13 cellular contexts compared by ENCODE assay signal in genomic region chr11:118443590-118444218, GRCh38. TPM values are rescaled to one million over a fixed set of nuclear protein-coding genes. Genes with fewer than 3 reads are reported as not detected.
A peak's percentile ranks its signal among the peaks of the same experiment; 100 is the strongest.
DNase-seq lines count a peak whose midpoint lies in the region; ATAC-seq and TF ChIP-seq lines count a peak whose summit lies in the region.
"Had no signal": no experiment of that assay in that cellular context is flagged by ENCODE, and none has a peak within 500 bp of the region (broad histone marks: within the 10 kb centered on the region; RNA-seq: fewer than 3 reads in every experiment).

No MANE protein-coding gene starts in this region.

- H3K27me3 Mint-ChIP-seq in activated naive CD4-positive, alpha-beta T cell treated with anti-CD3 and anti-CD28 coated beads, Interleukin-2, amount 50 U/mL, for 24 hours: no peaks in the 10 kb centered on the region
- no peaks in the 10 kb centered on the region for H3K27me3 Mint-ChIP-seq in activated naive CD4-positive, alpha-beta T cell treated with anti-CD3 and anti-CD28 coated beads, Interleukin-2, amount 10 ng/mL, durations not matched to agents 7 days and 5 days
- no peaks in the 10 kb centered on the region for H3K27me3 Mint-ChIP-seq in activated naive CD8-positive, alpha-beta T cell treated with anti-CD3 and anti-CD28 coated beads for 36 hours

- H3K4me3 Mint-ChIP-seq in activated naive CD4-positive, alpha-beta T cell treated with anti-CD3 and anti-CD28 coated beads, Interleukin-2, amount 50 U/mL, for 24 hours: peak overlapping the region; percentile 52
- no peak overlapping the region for H3K4me3 Mint-ChIP-seq in activated naive CD4-positive, alpha-beta T cell treated with anti-CD3 and anti-CD28 coated beads, Interleukin-2, amount 10 ng/mL, durations not matched to agents 7 days and 5 days
- peak overlapping the region; percentile 18 for H3K4me3 Mint-ChIP-seq in activated naive CD8-positive, alpha-beta T cell treated with anti-CD3 and anti-CD28 coated beads for 36 hours

- H3K27me3 ChIP-seq in tibial artery: no peaks in the 10 kb centered on the region
- H3K27me3 ChIP-seq: foreskin keratinocyte had no signal

- no peak overlapping the region for H3K4me3 ChIP-seq in tibial artery
- H3K4me3 ChIP-seq: GM23248, prostate gland had no signal

- peak overlapping the region; percentile 60 for H3K27ac Mint-ChIP-seq in activated naive CD4-positive, alpha-beta T cell treated with anti-CD3 and anti-CD28 coated beads, Interleukin-2, amount 50 U/mL, for 24 hours
- no peak overlapping the region for H3K27ac Mint-ChIP-seq in activated naive CD4-positive, alpha-beta T cell treated with anti-CD3 and anti-CD28 coated beads, Interleukin-2, amount 10 ng/mL, durations not matched to agents 7 days and 5 days
- H3K27ac Mint-ChIP-seq in activated naive CD8-positive, alpha-beta T cell treated with anti-CD3 and anti-CD28 coated beads for 36 hours: peak overlapping the region; percentile 60

- no peaks in the 10 kb centered on the region for H3K9me3 ChIP-seq in tibial artery
- H3K9me3 ChIP-seq: prostate gland had no signal

- no peaks in the 10 kb centered on the region for H3K36me3 ChIP-seq in tibial artery
- H3K36me3 ChIP-seq: prostate gland had no signal

- peak; percentile 50 for ATAC-seq in HG02870 (IDR thresholded peaks at IDR 0.05; ENCODE audit: unreplicated experiment)
- ATAC-seq in HG03280 (IDR thresholded peaks at IDR 0.05; ENCODE audit: unreplicated experiment): no peak
- no peak for ATAC-seq in GM18873 (IDR thresholded peaks at IDR 0.05; ENCODE audit: low FRiP score, unreplicated experiment)
- ATAC-seq: foreskin keratinocyte had no signal

- H3K4me1 ChIP-seq in tibial artery: peaks cover 0 to 80% (median 56%) of the 10 kb centered on the region in 4 donors

- TF ChIP-seq CTCF in tibial artery (IDR thresholded peaks at IDR 0.05): no peak

- H3K36me3 Mint-ChIP-seq in activated naive CD4-positive, alpha-beta T cell treated with anti-CD3 and anti-CD28 coated beads, Interleukin-2, amount 50 U/mL, for 24 hours: peaks cover 13% of the 10 kb centered on the region
- peaks cover 57% of the 10 kb centered on the region for H3K36me3 Mint-ChIP-seq in activated naive CD4-positive, alpha-beta T cell treated with anti-CD3 and anti-CD28 coated beads, Interleukin-2, amount 10 ng/mL, durations not matched to agents 7 days and 5 days
- peaks cover 39% of the 10 kb centered on the region for H3K36me3 Mint-ChIP-seq in activated naive CD8-positive, alpha-beta T cell treated with anti-CD3 and anti-CD28 coated beads for 36 hours

- no peak overlapping the region for H3K27ac ChIP-seq in tibial artery
- H3K27ac ChIP-seq: foreskin keratinocyte, GM23248, prostate gland had no signal

- H3K9me3 Mint-ChIP-seq in activated naive CD4-positive, alpha-beta T cell treated with anti-CD3 and anti-CD28 coated beads, Interleukin-2, amount 50 U/mL, for 24 hours: no peaks in the 10 kb centered on the region
- H3K9me3 Mint-ChIP-seq in activated naive CD4-positive, alpha-beta T cell treated with anti-CD3 and anti-CD28 coated beads, Interleukin-2, amount 10 ng/mL, durations not matched to agents 7 days and 5 days: no peaks in the 10 kb centered on the region
- no peaks in the 10 kb centered on the region for H3K9me3 Mint-ChIP-seq in activated naive CD8-positive, alpha-beta T cell treated with anti-CD3 and anti-CD28 coated beads for 36 hours

- H3K4me1 Mint-ChIP-seq in activated naive CD4-positive, alpha-beta T cell treated with anti-CD3 and anti-CD28 coated beads, Interleukin-2, amount 50 U/mL, for 24 hours: peaks cover 97% of the 10 kb centered on the region
- peaks cover 88% of the 10 kb centered on the region for H3K4me1 Mint-ChIP-seq in activated naive CD4-positive, alpha-beta T cell treated with anti-CD3 and anti-CD28 coated beads, Interleukin-2, amount 10 ng/mL, durations not matched to agents 7 days and 5 days
- peaks cover 83% of the 10 kb centered on the region for H3K4me1 Mint-ChIP-seq in activated naive CD8-positive, alpha-beta T cell treated with anti-CD3 and anti-CD28 coated beads for 36 hours

- intact Hi-C loops in tibial artery (cut with DNase I; ENCODE audit: low total_unique reads): no loop called here

- CTCF ChIA-PET in activated naive CD4-positive, alpha-beta T cell treated with anti-CD3 and anti-CD28 coated beads, Interleukin-2, amount 10 ng/mL, durations not matched to agents 7 days and 5 days (lab: Charles Lee): interaction anchor here (0.6 to 1.6 kb wide), 6 partner anchors 9 to 273 kb away, joined by 3 to 4 read pairs (median 3); no protein-coding TSS in a partner anchor

- DNase-seq in activated naive CD4-positive, alpha-beta T cell treated with anti-CD3 and anti-CD28 coated beads, Interleukin-2, amount 10 ng/mL, durations not matched to agents 7 days and 5 days: no peak
- DNase-seq in activated naive CD8-positive, alpha-beta T cell treated with anti-CD3 and anti-CD28 coated beads for 36 hours: no peak
- DNase-seq in tibial artery (no peak), NCI-H1105 (lab: John Stamatoyannopoulos, UW) (no peak)
- DNase-seq: activated CD8-positive, alpha-beta memory T cell treated with anti-CD3 and anti-CD28 coated beads, Interleukin-2, amount 50 U/mL, for 48 hours; foreskin keratinocyte; GM23248; NCI-H1048 had no signal

RNA-seq across cellular contexts. Expression of gene KMT2A, which starts 7.4 kb away (rescaled TPM):
- 10 to 100 TPM; 55.8 to 58.9 TPM for total RNA-seq in activated naive CD8-positive, alpha-beta T cell treated with anti-CD3 and anti-CD28 coated beads for 36 hours

RNA-seq across cellular contexts. Expression of gene ATP5MG, which starts 42.3 kb away (rescaled TPM):
- total RNA-seq in activated naive CD8-positive, alpha-beta T cell treated with anti-CD3 and anti-CD28 coated beads for 36 hours: 100 to 1,000 TPM; 246 to 264 TPM
